1 cellular context compared by ENCODE assay signal in the genomic region with DNA sequence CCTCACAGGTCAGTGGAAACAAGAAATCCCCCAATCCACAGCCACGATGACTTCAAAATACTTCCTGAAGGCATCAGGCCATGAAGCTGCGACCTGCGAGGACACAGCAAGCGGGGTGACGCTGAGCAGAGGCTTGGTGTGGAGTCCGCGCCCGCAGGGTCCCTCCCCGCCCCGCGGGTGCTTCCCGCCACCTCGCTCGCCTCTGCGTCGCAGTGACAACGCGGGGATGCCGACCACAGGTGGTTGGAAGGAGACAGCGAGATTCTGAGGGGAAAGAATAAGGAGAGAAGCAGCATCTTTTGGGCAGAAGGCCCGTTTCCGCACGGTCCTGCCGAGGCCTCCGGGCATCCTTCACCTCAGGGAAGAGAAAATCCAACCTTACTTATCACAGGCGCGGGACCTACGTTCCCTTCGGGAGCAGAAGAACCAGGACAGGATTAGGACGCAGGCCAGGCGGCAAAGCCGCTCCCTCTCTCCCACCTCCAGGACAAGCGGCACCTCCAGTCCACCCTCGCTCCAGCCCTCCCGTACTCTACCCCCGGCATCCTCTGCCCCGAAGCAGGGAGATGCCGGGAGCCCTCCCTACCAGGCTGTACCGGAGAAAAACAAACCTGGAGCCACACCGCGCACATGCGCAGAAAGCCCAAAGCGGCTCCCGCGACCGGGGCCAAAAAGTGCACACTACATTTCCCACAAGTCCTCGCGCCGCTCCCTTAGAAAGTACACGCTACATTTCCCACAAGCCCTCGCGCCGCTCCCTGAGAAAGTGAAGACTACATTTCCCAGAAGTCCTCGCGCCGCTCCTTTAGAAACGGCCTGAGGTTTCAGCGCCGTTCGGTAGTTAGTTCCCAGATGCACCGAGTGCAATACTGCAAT.
A peak's percentile ranks its signal among the peaks of the same experiment; 100 is the strongest.
TF ChIP-seq lines count a peak whose summit lies in the region.

No MANE protein-coding gene starts in this region.

TF ChIP-seq in HepG2, 621 proteins besides CTCF, POLR2A, EP300 and RAD21 (continued from another document and continues in another):
- TF ChIP-seq, protein P1, sequence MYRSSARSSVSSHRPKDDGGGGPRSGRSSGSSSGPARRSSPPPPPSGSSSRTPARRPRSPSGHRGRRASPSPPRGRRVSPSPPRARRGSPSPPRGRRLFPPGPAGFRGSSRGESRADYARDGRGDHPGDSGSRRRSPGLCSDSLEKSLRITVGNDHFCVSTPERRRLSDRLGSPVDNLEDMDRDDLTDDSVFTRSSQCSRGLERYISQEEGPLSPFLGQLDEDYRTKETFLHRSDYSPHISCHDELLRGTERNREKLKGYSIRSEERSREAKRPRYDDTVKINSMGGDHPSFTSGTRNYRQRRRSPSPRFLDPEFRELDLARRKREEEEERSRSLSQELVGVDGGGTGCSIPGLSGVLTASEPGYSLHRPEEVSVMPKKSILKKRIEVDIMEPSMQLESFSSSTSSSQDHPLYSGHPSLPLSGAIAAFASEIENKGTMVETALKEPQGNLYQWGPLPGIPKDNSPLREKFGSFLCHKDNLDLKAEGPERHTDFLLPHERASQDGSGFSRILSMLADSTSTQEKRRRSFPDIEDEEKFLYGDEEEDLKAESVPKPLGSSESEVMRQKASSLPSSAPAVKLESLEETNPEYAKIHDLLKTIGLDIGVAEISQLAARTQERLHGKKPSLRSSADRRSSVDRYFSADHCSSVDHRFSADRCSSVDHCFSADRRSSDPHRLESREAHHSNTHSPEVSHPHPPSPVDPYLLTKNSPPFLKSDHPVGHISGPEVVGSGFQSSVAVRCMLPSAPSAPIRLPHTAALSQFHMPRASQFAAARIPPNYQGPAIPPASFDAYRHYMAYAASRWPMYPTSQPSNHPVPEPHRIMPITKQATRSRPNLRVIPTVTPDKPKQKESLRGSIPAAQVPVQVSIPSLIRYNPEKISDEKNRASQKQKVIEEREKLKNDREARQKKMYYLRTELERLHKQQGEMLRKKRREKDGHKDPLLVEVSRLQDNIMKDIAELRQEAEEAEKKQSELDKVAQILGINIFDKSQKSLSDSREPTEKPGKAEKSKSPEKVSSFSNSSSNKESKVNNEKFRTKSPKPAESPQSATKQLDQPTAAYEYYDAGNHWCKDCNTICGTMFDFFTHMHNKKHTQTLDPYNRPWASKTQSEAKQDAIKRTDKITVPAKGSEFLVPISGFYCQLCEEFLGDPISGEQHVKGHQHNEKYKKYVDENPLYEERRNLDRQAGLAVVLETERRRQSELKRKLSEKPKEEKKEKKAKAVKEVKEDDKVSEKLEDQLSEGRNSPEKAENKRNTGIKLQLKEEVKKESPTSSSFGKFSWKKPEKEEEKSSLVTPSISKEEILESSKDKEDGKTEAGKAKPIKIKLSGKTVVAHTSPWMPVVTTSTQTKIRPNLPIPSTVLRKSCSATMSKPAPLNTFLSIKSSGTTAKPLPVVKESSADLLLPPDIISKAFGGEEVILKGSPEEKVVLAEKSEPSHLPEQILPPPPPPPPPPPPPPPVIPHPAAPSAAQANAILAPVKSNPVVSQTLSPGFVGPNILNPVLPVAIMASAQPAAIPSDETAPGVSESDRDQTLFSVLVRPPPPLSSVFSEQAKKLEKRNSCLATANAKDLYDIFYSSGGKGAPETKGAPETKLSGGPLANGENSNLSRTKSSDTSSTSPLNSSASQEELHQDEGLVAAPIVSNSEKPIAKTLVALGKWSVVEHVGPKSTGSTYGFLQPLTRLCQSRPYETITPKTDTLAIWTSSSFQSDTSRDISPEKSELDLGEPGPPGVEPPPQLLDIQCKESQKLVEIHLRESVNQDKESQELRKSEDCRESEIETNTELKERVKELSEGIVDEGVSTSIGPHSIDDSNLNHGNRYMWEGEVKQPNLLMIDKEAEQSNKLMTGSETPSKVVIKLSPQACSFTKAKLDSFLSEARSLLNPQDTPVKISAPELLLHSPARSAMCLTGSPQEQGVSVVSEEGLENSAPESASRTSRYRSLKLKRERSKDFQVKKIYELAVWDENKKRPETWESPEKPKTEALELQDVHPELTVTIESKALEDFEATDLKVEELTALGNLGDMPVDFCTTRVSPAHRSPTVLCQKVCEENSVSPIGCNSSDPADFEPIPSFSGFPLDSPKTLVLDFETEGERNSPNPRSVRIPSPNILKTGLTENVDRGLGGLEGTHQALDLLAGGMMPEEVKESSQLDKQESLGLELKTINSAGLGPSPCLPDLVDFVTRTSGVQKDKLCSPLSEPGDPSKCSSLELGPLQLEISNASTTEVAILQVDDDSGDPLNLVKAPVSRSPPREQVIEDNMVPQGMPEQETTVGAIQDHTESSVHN (CRISPR knock-in tag; IDR thresholded peaks at IDR 0.05), result 0 out of 2 replicates have a peak, but pooled peaks have one; percentile 77
- TF ChIP-seq DMAP1 (CRISPR knock-in tag; IDR thresholded peaks at IDR 0.05) (peak; percentile 32; the same call in 1 of the 2 replicates), ZFP91 (CRISPR knock-in tag; IDR thresholded peaks at IDR 0.05; ENCODE audit: borderline replicate concordance) (peak; percentile 69; the same call in 1 of the 2 replicates), ZNF143 (CRISPR knock-in tag; IDR thresholded peaks at IDR 0.05) (peak; percentile 97), POLR2AphosphoS5 (IDR thresholded peaks at IDR 0.05; ENCODE audit: low read depth, low read length) (peak; percentile 84), ZNF558 (CRISPR knock-in tag; IDR thresholded peaks at IDR 0.05; ENCODE audit: borderline replicate concordance) (0 out of 2 replicates have a peak, but pooled peaks have one; percentile 8), ZNF766 (CRISPR knock-in tag; IDR thresholded peaks at IDR 0.05; ENCODE audit: borderline replicate concordance) (peak; percentile 40; the same call in 1 of the 2 replicates), ZNF17 (CRISPR knock-in tag; IDR thresholded peaks at IDR 0.05) (no peak), SUZ12 (IDR thresholded peaks at IDR 0.05; ENCODE audit: low read depth, low read length) (peak; percentile 94), MXI1 (IDR thresholded peaks at IDR 0.05; ENCODE audit: borderline replicate concordance, low read depth, low read length) (peak; percentile 77; the same call in 1 of the 3 replicates), ZNF670 (CRISPR knock-in tag; IDR thresholded peaks at IDR 0.05; ENCODE audit: borderline replicate concordance) (peak; percentile 3; the same call in 1 of the 2 replicates), ZNF720 (CRISPR knock-in tag; IDR thresholded peaks at IDR 0.05) (no peak), PHF21A (CRISPR knock-in tag; IDR thresholded peaks at IDR 0.05) (peak; percentile 70; the same call in 1 of the 2 replicates), POGZ (CRISPR knock-in tag; IDR thresholded peaks at IDR 0.05) (peak; percentile 41), ZNF570 (CRISPR knock-in tag; IDR thresholded peaks at IDR 0.05; ENCODE audit: borderline replicate concordance) (peak; percentile 63; the same call in 1 of the 2 replicates), MEIS1 (CRISPR knock-in tag; IDR thresholded peaks at IDR 0.05; ENCODE audit: borderline replicate concordance) (peak; percentile 84), SOX5 (CRISPR knock-in tag; IDR thresholded peaks at IDR 0.05; ENCODE audit: borderline replicate concordance) (no peak), ARNTL (CRISPR knock-in tag; IDR thresholded peaks at IDR 0.05) (0 out of 2 replicates have a peak, but pooled peaks have one; percentile 49), MAFF (IDR thresholded peaks at IDR 0.05; ENCODE audit: low read depth, low read length) (0 out of 2 replicates have a peak, but pooled peaks have one; percentile 6), GTF3A (CRISPR knock-in tag; conservative IDR thresholded peaks at IDR 0.05) (peak; percentile 83; the same call in 1 of the 2 replicates), TFDP1 (CRISPR knock-in tag; IDR thresholded peaks at IDR 0.05; ENCODE audit: borderline replicate concordance) (peak; percentile 76), MTA1 (CRISPR knock-in tag; IDR thresholded peaks at IDR 0.05; ENCODE audit: borderline replicate concordance) (peak; percentile 51; the same call in 1 of the 2 replicates), ZNF550 (CRISPR knock-in tag; IDR thresholded peaks at IDR 0.05; ENCODE audit: borderline replicate concordance) (no peak), KDM3A (CRISPR knock-in tag; IDR thresholded peaks at IDR 0.05; ENCODE audit: low read depth) (peak; percentile 34; the same call in 1 of the 2 replicates), ZNF605 (CRISPR knock-in tag; IDR thresholded peaks at IDR 0.05) (peak; percentile 65; the same call in 1 of the 2 replicates), ZNF501 (CRISPR knock-in tag; IDR thresholded peaks at IDR 0.05) (peak; percentile 77), ZNF180 (CRISPR knock-in tag; IDR thresholded peaks at IDR 0.05; ENCODE audit: borderline replicate concordance, low read depth) (no peak; the same call in 1 of the 2 replicates), ZNF34 (CRISPR knock-in tag; IDR thresholded peaks at IDR 0.05; ENCODE audit: borderline replicate concordance) (0 out of 2 replicates have a peak, but pooled peaks have one; percentile 79), SRF (IDR thresholded peaks at IDR 0.05; ENCODE audit: low read depth, low read length) (no peak), GATAD1 (CRISPR knock-in tag; IDR thresholded peaks at IDR 0.05) (peak; percentile 61), NR0B2 (CRISPR knock-in tag; IDR thresholded peaks at IDR 0.05) (peak; percentile 49; the same call in 1 of the 2 replicates), GABPB1 (CRISPR knock-in tag; IDR thresholded peaks at IDR 0.05) (peak; percentile 83), ZBTB8A (CRISPR knock-in tag; IDR thresholded peaks at IDR 0.05; ENCODE audit: borderline replicate concordance, low read depth) (0 out of 2 replicates have a peak, but pooled peaks have one; percentile 30), FOXA3 (CRISPR knock-in tag; IDR thresholded peaks at IDR 0.05) (peak; percentile 6; the same call in 1 of the 2 replicates), ARHGAP35 (CRISPR knock-in tag; IDR thresholded peaks at IDR 0.05; ENCODE audit: borderline replicate concordance) (0 out of 2 replicates have a peak, but pooled peaks have one; percentile 10), ZNF343 (CRISPR knock-in tag; IDR thresholded peaks at IDR 0.05) (peak; percentile 81; the same call in 1 of the 2 replicates), ZNF891 (CRISPR knock-in tag; IDR thresholded peaks at IDR 0.05) (no peak), SOX6 (IDR thresholded peaks at IDR 0.05) (no peak), SOX6 (CRISPR knock-in tag; IDR thresholded peaks at IDR 0.05) (peak; percentile 34; the same call in 1 of the 2 replicates)
- TF ChIP-seq, protein P2, sequence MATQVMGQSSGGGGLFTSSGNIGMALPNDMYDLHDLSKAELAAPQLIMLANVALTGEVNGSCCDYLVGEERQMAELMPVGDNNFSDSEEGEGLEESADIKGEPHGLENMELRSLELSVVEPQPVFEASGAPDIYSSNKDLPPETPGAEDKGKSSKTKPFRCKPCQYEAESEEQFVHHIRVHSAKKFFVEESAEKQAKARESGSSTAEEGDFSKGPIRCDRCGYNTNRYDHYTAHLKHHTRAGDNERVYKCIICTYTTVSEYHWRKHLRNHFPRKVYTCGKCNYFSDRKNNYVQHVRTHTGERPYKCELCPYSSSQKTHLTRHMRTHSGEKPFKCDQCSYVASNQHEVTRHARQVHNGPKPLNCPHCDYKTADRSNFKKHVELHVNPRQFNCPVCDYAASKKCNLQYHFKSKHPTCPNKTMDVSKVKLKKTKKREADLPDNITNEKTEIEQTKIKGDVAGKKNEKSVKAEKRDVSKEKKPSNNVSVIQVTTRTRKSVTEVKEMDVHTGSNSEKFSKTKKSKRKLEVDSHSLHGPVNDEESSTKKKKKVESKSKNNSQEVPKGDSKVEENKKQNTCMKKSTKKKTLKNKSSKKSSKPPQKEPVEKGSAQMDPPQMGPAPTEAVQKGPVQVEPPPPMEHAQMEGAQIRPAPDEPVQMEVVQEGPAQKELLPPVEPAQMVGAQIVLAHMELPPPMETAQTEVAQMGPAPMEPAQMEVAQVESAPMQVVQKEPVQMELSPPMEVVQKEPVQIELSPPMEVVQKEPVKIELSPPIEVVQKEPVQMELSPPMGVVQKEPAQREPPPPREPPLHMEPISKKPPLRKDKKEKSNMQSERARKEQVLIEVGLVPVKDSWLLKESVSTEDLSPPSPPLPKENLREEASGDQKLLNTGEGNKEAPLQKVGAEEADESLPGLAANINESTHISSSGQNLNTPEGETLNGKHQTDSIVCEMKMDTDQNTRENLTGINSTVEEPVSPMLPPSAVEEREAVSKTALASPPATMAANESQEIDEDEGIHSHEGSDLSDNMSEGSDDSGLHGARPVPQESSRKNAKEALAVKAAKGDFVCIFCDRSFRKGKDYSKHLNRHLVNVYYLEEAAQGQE (IDR thresholded peaks at IDR 0.05; ENCODE audit: borderline replicate concordance in 1 of 2, low read depth in 1 of 2, low read length in 2 of 2), result no peak
- TF ChIP-seq, protein P3, sequence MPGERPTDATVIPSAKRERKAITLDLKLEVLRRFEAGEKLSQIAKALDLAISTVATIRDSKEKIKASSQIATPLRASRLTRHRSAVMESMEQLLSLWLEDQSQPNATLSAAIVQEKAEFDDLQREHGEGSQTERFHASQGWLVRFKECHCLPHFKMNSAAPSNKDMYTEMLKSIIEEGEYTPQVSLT (CRISPR knock-in tag; IDR thresholded peaks at IDR 0.05; ENCODE audit: borderline replicate concordance, low read depth), result no peak
- TF ChIP-seq, protein P4, sequence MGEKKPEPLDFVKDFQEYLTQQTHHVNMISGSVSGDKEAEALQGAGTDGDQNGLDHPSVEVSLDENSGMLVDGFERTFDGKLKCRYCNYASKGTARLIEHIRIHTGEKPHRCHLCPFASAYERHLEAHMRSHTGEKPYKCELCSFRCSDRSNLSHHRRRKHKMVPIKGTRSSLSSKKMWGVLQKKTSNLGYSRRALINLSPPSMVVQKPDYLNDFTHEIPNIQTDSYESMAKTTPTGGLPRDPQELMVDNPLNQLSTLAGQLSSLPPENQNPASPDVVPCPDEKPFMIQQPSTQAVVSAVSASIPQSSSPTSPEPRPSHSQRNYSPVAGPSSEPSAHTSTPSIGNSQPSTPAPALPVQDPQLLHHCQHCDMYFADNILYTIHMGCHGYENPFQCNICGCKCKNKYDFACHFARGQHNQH (CRISPR knock-in tag; IDR thresholded peaks at IDR 0.05), result peak; percentile 33; the same call in 1 of the 2 replicates
